34 cellular contexts compared by ENCODE assay signal in the genomic region with DNA sequence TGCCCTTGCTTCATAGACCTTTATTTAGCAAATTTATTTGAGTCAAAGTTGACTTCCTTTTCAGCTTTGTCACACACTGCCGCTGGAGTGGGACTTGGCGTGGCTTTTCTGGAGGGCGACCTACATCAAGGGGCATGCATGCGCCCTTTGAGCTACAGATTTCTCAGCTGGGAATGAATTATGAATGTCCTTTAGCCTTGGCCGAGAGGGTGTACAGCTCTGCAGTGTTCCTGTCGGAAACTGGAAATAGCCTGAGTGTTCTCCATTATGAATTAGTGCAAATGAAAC.
"Had no signal": no experiment of that assay in that cellular context is flagged by ENCODE, and none has a peak within 500 bp of the region (broad histone marks: within the 10 kb centered on the region; RNA-seq: fewer than 3 reads in every experiment).

No MANE protein-coding gene starts in this region.

- H3K9me3 Mint-ChIP-seq: activated B cell treated with CpG ODN at 0.5 μM for 24 hours; activated naive CD8-positive, alpha-beta T cell treated with anti-CD3 and anti-CD28 coated beads for 36 hours; activated T-cell treated with anti-CD3 and anti-CD28 coated beads, Interleukin-2, amount 50 U/mL, for 4 hours had no signal

- DNase-seq: activated B cell treated with CpG ODN at 0.5 μM for 24 hours; activated CD4-positive, alpha-beta memory T cell treated with anti-CD3 and anti-CD28 coated beads for 36 hours; activated CD4-positive, alpha-beta T cell treated with anti-CD3 and anti-CD28 coated beads for 4 hours; activated CD4-positive, alpha-beta T cell treated with anti-CD3 and anti-CD28 coated beads, Interleukin-2, amount 50 U/mL, for 1 hour; activated CD4-positive, CD25-positive, alpha-beta regulatory T cell treated with anti-CD3 and anti-CD28 coated beads, Interleukin-2, amount 50 U/mL, for 72 hours; activated CD8-positive, alpha-beta memory T cell treated with anti-CD3 and anti-CD28 coated beads, Interleukin-2, amount 50 U/mL, for 4 hours; activated naive CD4-positive, alpha-beta T cell; activated naive CD4-positive, alpha-beta T cell treated with anti-CD3 and anti-CD28 coated beads, Interleukin-2, amount 50 U/mL, for 16 hours; activated naive CD8-positive, alpha-beta T cell treated with anti-CD3 and anti-CD28 coated beads for 36 hours; activated T-cell treated with anti-CD3 and anti-CD28 coated beads for 4 hours; activated T-cell treated with anti-CD3 and anti-CD28 coated beads, Interleukin-2, amount 50 U/mL, for 4 hours; amygdala; Kasumi-1; KG1; MG63; MV-4-11; NCI-H146; NCI-H2107; NCI-H2171; NCI-H526; NCI-H748 treated with DMSO at 0.1 percent for 48 hours; NK-92 treated with Interleukin-12 subunit alpha and Interleukin-12 subunit beta, amount 100 ng/mL, for 24 hours; PC-3; Right ventricle myocardium superior; RPMI8226; SW 1271; T-helper 1 cell; T-helper 2 cell; T-helper 9 cell had no signal

- H3K27me3 ChIP-seq: ascending aorta, cardiac muscle cell, MG63, Peyer's patch had no signal

- H3K4me1 ChIP-seq: ascending aorta, Peyer's patch had no signal

- H3K27me3 Mint-ChIP-seq: activated B cell treated with CpG ODN at 0.5 μM for 24 hours; activated CD4-positive, alpha-beta memory T cell treated with anti-CD3 and anti-CD28 coated beads for 36 hours; activated naive CD8-positive, alpha-beta T cell treated with anti-CD3 and anti-CD28 coated beads for 36 hours had no signal

- H3K4me3 ChIP-seq: ascending aorta, cardiac muscle cell, MG63, Peyer's patch had no signal

- H3K27ac Mint-ChIP-seq: activated B cell treated with CpG ODN at 0.5 μM for 24 hours; activated CD4-positive, alpha-beta memory T cell treated with anti-CD3 and anti-CD28 coated beads for 36 hours; activated naive CD8-positive, alpha-beta T cell treated with anti-CD3 and anti-CD28 coated beads for 36 hours; activated T-helper 1 cell treated with anti-CD3 and anti-CD28 coated beads, Interleukin-12 subunit alpha, Interleukin-12 subunit beta, Interleukin-2, Interleukin-4 antibody, amounts not matched to agents 30 ng/mL and 10 ng/mL and 1 ng/mL, durations not matched to agents 14 hours and 24 hours and 36 hours had no signal

- H3K27ac ChIP-seq: ascending aorta, cardiac muscle cell, Peyer's patch, VCaP had no signal

- H3K36me3 ChIP-seq: ascending aorta, cardiac muscle cell, MG63, Peyer's patch had no signal

- H3K36me3 Mint-ChIP-seq: activated CD4-positive, alpha-beta memory T cell treated with anti-CD3 and anti-CD28 coated beads for 36 hours; activated naive CD8-positive, alpha-beta T cell treated with anti-CD3 and anti-CD28 coated beads for 36 hours had no signal

- H3K4me1 Mint-ChIP-seq: activated B cell treated with CpG ODN at 0.5 μM for 24 hours; activated naive CD8-positive, alpha-beta T cell treated with anti-CD3 and anti-CD28 coated beads for 36 hours had no signal

- H3K4me3 Mint-ChIP-seq: activated B cell treated with CpG ODN at 0.5 μM for 24 hours; activated CD4-positive, alpha-beta memory T cell treated with anti-CD3 and anti-CD28 coated beads for 36 hours; activated naive CD8-positive, alpha-beta T cell treated with anti-CD3 and anti-CD28 coated beads for 36 hours; activated T-cell treated with anti-CD3 and anti-CD28 coated beads, Interleukin-2, amount 50 U/mL, for 4 hours; activated T-helper 1 cell treated with anti-CD3 and anti-CD28 coated beads, Interleukin-12 subunit alpha, Interleukin-12 subunit beta, Interleukin-2, Interleukin-4 antibody, amounts not matched to agents 30 ng/mL and 10 ng/mL and 1 ng/mL, durations not matched to agents 14 hours and 24 hours and 36 hours had no signal

- H3K9me3 ChIP-seq: ascending aorta, MG63, Peyer's patch had no signal

- ATAC-seq: activated T-cell treated with anti-CD3 and anti-CD28 coated beads, Interleukin-2, amount 50 U/mL, for 4 hours; PC-3 had no signal
